In genomic region chr20:18360601-18361000, GRCh38 we compare ENCODE assay signal across 30 cellular contexts.
DNase-seq lines count a peak whose midpoint lies in the region; ATAC-seq and TF ChIP-seq lines count a peak whose summit lies in the region.
"Had no signal": no experiment of that assay in that cellular context is flagged by ENCODE, and none has a peak within 500 bp of the region (broad histone marks: within the 10 kb centered on the region; RNA-seq: fewer than 3 reads in every experiment).

No MANE protein-coding gene starts in this region.

- H3K9me3 ChIP-seq in Caco-2 = peaks cover 3% of the 10 kb centered on the region; the same call in 1 of the 2 replicates
- H3K9me3 ChIP-seq: BE2C, lower lobe of right lung, MG63, ovary, SK-N-SH had no signal

- CTCF ChIA-PET in Caco-2 (lab: Charles Lee) = no interaction called here

- ATAC-seq in stimulated activated naive CD8-positive, alpha-beta T cell treated with anti-CD3 and anti-CD28 coated beads, Interleukin-15, Interleukin-2, amounts not matched to agents 100 U/mL and 50 U/mL, for 24 hours = peak; percentile 23
- ATAC-seq in stimulated activated naive CD8-positive, alpha-beta T cell treated with anti-CD3 and anti-CD28 coated beads, Interleukin-15, amount 100 ng/mL, for 72 hours = no peak
- ATAC-seq in activated T-helper 17 cell treated with anti-CD3 and anti-CD28 coated beads, Interleukin-2, amount 50 U/mL, for 72 hours (replicated peaks) = peak; percentile 18
- ATAC-seq: activated naive CD8-positive, alpha-beta T cell treated with anti-CD3 and anti-CD28 coated beads, Interleukin-2, amount 50 U/mL, for 24 hours; lower lobe of right lung; T-helper 17 cell had no signal

- H3K4me1 ChIP-seq in Caco-2 = no peaks in the 10 kb centered on the region
- H3K4me1 ChIP-seq: BE2C, lower lobe of right lung had no signal

- no TSS peak for BruUV-seq in Caco-2 (replicated peaks; lab: Mats Ljungman, UMichigan)

- no peaks in the 10 kb centered on the region for H3K36me3 ChIP-seq in Caco-2 (ENCODE audit: control insufficient read depth, insufficient read depth, low read length)
- H3K36me3 ChIP-seq: BE2C, lower lobe of right lung, MG63, ovary had no signal

- H3K9me3 Mint-ChIP-seq in stimulated activated naive CD8-positive, alpha-beta T cell treated with anti-CD3 and anti-CD28 coated beads, Interleukin-15, amount 100 ng/mL, for 72 hours = no peaks in the 10 kb centered on the region
- no peaks in the 10 kb centered on the region for H3K9me3 Mint-ChIP-seq in activated T-helper 17 cell treated with anti-CD3 and anti-CD28 coated beads, Interleukin-2, amount 50 U/mL, for 72 hours
- H3K9me3 Mint-ChIP-seq in Caco-2 (ENCODE audit: unreplicated experiment) = no peaks in the 10 kb centered on the region
- H3K9me3 Mint-ChIP-seq: CD8-positive, alpha-beta memory T cell had no signal

- no peaks in the 10 kb centered on the region for H3K27me3 Mint-ChIP-seq in stimulated activated naive CD8-positive, alpha-beta T cell treated with anti-CD3 and anti-CD28 coated beads, Interleukin-15, amount 100 ng/mL, for 72 hours
- no peaks in the 10 kb centered on the region for H3K27me3 Mint-ChIP-seq in activated T-helper 17 cell treated with anti-CD3 and anti-CD28 coated beads, Interleukin-2, amount 50 U/mL, for 72 hours
- no peaks in the 10 kb centered on the region for H3K27me3 Mint-ChIP-seq in Caco-2 (ENCODE audit: insufficient read depth, unreplicated experiment)

- H3K4me3 Mint-ChIP-seq in stimulated activated naive CD8-positive, alpha-beta T cell treated with anti-CD3 and anti-CD28 coated beads, Interleukin-15, amount 100 ng/mL, for 72 hours = no peak overlapping the region
- no peak overlapping the region for H3K4me3 Mint-ChIP-seq in activated T-helper 17 cell treated with anti-CD3 and anti-CD28 coated beads, Interleukin-2, amount 50 U/mL, for 72 hours
- H3K4me3 Mint-ChIP-seq in Caco-2 (ENCODE audit: unreplicated experiment) = no peak overlapping the region
- H3K4me3 Mint-ChIP-seq: activated naive CD8-positive, alpha-beta T cell treated with anti-CD3 and anti-CD28 coated beads, Interleukin-2, amount 50 U/mL, for 24 hours; CD8-positive, alpha-beta memory T cell; IgD-negative memory B cell; nephron progenitor cell; T-helper 17 cell had no signal

- TF ChIP-seq CTCF in GM13976 (IDR thresholded peaks at IDR 0.05; ENCODE audit: borderline replicate concordance, control extremely low read depth, extremely low read depth, insufficient read depth, missing control alignments) (no peak), Caco-2 (IDR thresholded peaks at IDR 0.05; ENCODE audit: insufficient read depth in 1 of 2, low read depth in 1 of 2, low read length in 1 of 2, severe bottlenecking in 1 of 2, unreplicated experiment in 1 of 2) (no peak)

- DNase-seq in stimulated activated naive CD8-positive, alpha-beta T cell treated with anti-CD3 and anti-CD28 coated beads, Interleukin-15, Interleukin-2, amounts not matched to agents 100 U/mL and 50 U/mL, for 24 hours = no peak
- DNase-seq in stimulated activated naive CD8-positive, alpha-beta T cell treated with anti-CD3 and anti-CD28 coated beads, Interleukin-15, amount 100 ng/mL, for 72 hours = no peak
- DNase-seq in islet precursor cell (peak; percentile 57), GM13976 (ENCODE audit: low spot score) (no peak), amygdala (lab: John Stamatoyannopoulos, UW) (no peak), Caco-2 (no peak)
- no peak for DNase-seq in activated CD4-positive, alpha-beta T cell treated with anti-CD3 and anti-CD28 coated beads for 48 hours
- DNase-seq: activated CD4-positive, CD25-positive, alpha-beta regulatory T cell treated with anti-CD3 and anti-CD28 coated beads, Interleukin-2, amount 50 U/mL, for 72 hours; activated effector memory CD4-positive, alpha-beta T cell treated with Interleukin-2 at 50 U/mL for 16 hours; activated naive CD8-positive, alpha-beta T cell treated with anti-CD3 and anti-CD28 coated beads, Interleukin-2, amount 50 U/mL, for 24 hours; activated T-cell treated with anti-CD3 and anti-CD28 coated beads for 4 hours; BE2C; CD8-positive, alpha-beta memory T cell; DMS79 treated with DMSO at 0.1 percent for 48 hours; lower lobe of right lung; MG63; NCI-H1417; NCI-H2029 treated with DMSO at 0.1 percent for 48 hours; NCI-H226; NCI-H774; nephron progenitor cell; ovary; SK-N-SH; stimulated activated CD4-positive, alpha-beta T cell treated with anti-CD3 and anti-CD28 coated beads, Interleukin-1b, Interleukin-23, amount 100 ng/mL, for 48 hours; stimulated activated CD8-positive, alpha-beta memory T cell treated with anti-CD3 and anti-CD28 coated beads, Interleukin-4, amount 100 ng/mL, for 48 hours; T-helper 17 cell; trophoblast cell had no signal

- H3K27me3 ChIP-seq in Caco-2 (replicated peaks; ENCODE audit: control insufficient read depth, insufficient read depth, low read length) = no peaks in the 10 kb centered on the region
- H3K27me3 ChIP-seq: MG63, ovary had no signal

- intact Hi-C loops in Caco-2 (cut with micrococcal nuclease; ENCODE audit: unreplicated experiment) = no loop called here

- H3K4me3 ChIP-seq in Caco-2 (ENCODE audit: low read depth, low read length) = no peak overlapping the region
- H3K4me3 ChIP-seq: lower lobe of right lung, MG63, ovary, smooth muscle cell had no signal

- no peak overlapping the region for H3K27ac Mint-ChIP-seq in stimulated activated naive CD8-positive, alpha-beta T cell treated with anti-CD3 and anti-CD28 coated beads, Interleukin-15, amount 100 ng/mL, for 72 hours
- no peak overlapping the region for H3K27ac Mint-ChIP-seq in activated T-helper 17 cell treated with anti-CD3 and anti-CD28 coated beads, Interleukin-2, amount 50 U/mL, for 72 hours
- no peak overlapping the region for H3K27ac Mint-ChIP-seq in Caco-2 (ENCODE audit: unreplicated experiment)
- H3K27ac Mint-ChIP-seq: activated naive CD8-positive, alpha-beta T cell treated with anti-CD3 and anti-CD28 coated beads, Interleukin-2, amount 50 U/mL, for 24 hours; IgD-negative memory B cell; nephron progenitor cell; T-helper 17 cell had no signal

- POLR2A ChIA-PET in Caco-2 (lab: Charles Lee) = interaction anchor here (0.6 kb wide), 1 partner anchor 56 kb away, joined by 3 read pairs; no protein-coding TSS in a partner anchor

- in situ Hi-C loops in GM13976 (cut with MboI; ENCODE audit: low sequenced_read_pairs, unreplicated experiment) = no loop called here

- H3K4me1 Mint-ChIP-seq in stimulated activated naive CD8-positive, alpha-beta T cell treated with anti-CD3 and anti-CD28 coated beads, Interleukin-15, amount 100 ng/mL, for 72 hours = no peaks in the 10 kb centered on the region
- H3K4me1 Mint-ChIP-seq in activated T-helper 17 cell treated with anti-CD3 and anti-CD28 coated beads, Interleukin-2, amount 50 U/mL, for 72 hours = peaks cover 5% of the 10 kb centered on the region
- H3K4me1 Mint-ChIP-seq in Caco-2 (ENCODE audit: low read depth, unreplicated experiment) = peaks cover 7% of the 10 kb centered on the region
- H3K4me1 Mint-ChIP-seq: activated naive CD8-positive, alpha-beta T cell treated with anti-CD3 and anti-CD28 coated beads, Interleukin-2, amount 50 U/mL, for 24 hours; CD8-positive, alpha-beta memory T cell; IgD-negative memory B cell; T-helper 17 cell had no signal

- H3K36me3 Mint-ChIP-seq in activated T-helper 17 cell treated with anti-CD3 and anti-CD28 coated beads, Interleukin-2, amount 50 U/mL, for 72 hours (ENCODE audit: low read depth) = no peaks in the 10 kb centered on the region
- no peaks in the 10 kb centered on the region for H3K36me3 Mint-ChIP-seq in Caco-2 (ENCODE audit: insufficient read depth, unreplicated experiment)
- H3K36me3 Mint-ChIP-seq: CD8-positive, alpha-beta memory T cell; IgD-negative memory B cell had no signal
